2 cellular contexts compared by ENCODE assay signal in the genomic region with DNA sequence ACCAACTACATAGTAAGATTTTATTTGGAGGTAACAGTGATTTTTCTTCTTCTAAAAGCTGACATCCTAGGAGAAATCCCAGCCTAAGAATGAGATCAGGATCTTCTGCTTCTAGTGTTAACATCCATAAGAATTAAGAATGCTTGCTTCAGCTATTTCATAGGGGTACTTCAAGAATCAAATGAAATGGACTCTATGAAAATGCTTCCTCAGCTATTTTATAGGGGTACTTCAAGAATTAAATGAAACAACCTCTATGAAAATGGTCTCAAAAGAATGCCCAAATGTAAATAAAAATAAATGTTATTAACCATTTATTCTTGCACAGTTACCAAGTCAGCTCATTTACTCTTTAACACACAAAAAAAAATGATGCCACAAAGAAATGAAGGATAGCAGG.
TF ChIP-seq lines count a peak whose summit lies in the region.

No MANE protein-coding gene starts in this region.

TF ChIP-seq in HepG2, 621 proteins besides CTCF, POLR2A, EP300 and RAD21:
- TF ChIP-seq MAFK (conservative IDR thresholded peaks at IDR 0.05 in 1 of 2, IDR thresholded peaks at IDR 0.05 in 1 of 2; ENCODE audit: low read length in 2 of 2) (peak; percentile 64 to 88; a peak in 3 of 4 replicates), ZNF224 (CRISPR knock-in tag; IDR thresholded peaks at IDR 0.05) (no peak), MAFF (IDR thresholded peaks at IDR 0.05; ENCODE audit: low read depth, low read length) (peak; percentile 82)

TF ChIP-seq in IMR-90, 13 proteins besides CTCF, POLR2A, EP300 and RAD21:
- TF ChIP-seq MAFK (IDR thresholded peaks at IDR 0.05; ENCODE audit: low read depth, low read length) (peak; percentile 80), FOS (IDR thresholded peaks at IDR 0.05; ENCODE audit: low read depth, low read length) (no peak), CHD1 (IDR thresholded peaks at IDR 0.05; ENCODE audit: low read depth, low read length) (no peak)
